In genomic region chr12:25395227-25395626, GRCh38 we compare ENCODE assay signal across 23 cellular contexts.
"Had no signal": no experiment of that assay in that cellular context is flagged by ENCODE, and none has a peak within 500 bp of the region (broad histone marks: within the 10 kb centered on the region; RNA-seq: fewer than 3 reads in every experiment).

No MANE protein-coding gene starts in this region.

- H3K9me3 ChIP-seq: colonic mucosa, esophagus muscularis mucosa, esophagus squamous epithelium, gastrocnemius medialis, gastroesophageal sphincter, heart left ventricle, heart right ventricle had no signal

- H3K36me3 ChIP-seq: colonic mucosa, esophagus muscularis mucosa, esophagus squamous epithelium, gastrocnemius medialis, gastroesophageal sphincter, heart left ventricle, heart right ventricle had no signal

- H3K27ac ChIP-seq: colonic mucosa, coronary artery, dorsolateral prefrontal cortex, epithelial cell of prostate, esophagus muscularis mucosa, esophagus squamous epithelium, foreskin keratinocyte, gastrocnemius medialis, gastroesophageal sphincter, heart left ventricle, heart right ventricle had no signal

- H3K4me1 ChIP-seq: colonic mucosa, esophagus muscularis mucosa, esophagus squamous epithelium, foreskin keratinocyte, gastrocnemius medialis, gastroesophageal sphincter, heart left ventricle, heart right ventricle had no signal

- H3K27me3 ChIP-seq: colonic mucosa, dorsolateral prefrontal cortex, esophagus muscularis mucosa, esophagus squamous epithelium, foreskin keratinocyte, gastrocnemius medialis, gastroesophageal sphincter, heart left ventricle, heart right ventricle had no signal

- ATAC-seq: effector memory CD8-positive, alpha-beta T cell; foreskin keratinocyte; gastrocnemius medialis; gastroesophageal sphincter; heart left ventricle; heart right ventricle had no signal

- DNase-seq: colonic mucosa; cortex of kidney; dermis blood vessel endothelial cell; dorsolateral prefrontal cortex; effector CD4-positive, alpha-beta T cell; effector CD8-positive, alpha-beta T cell; effector memory CD4-positive, alpha-beta T cell; effector memory CD8-positive, alpha-beta T cell; endodermal cell; erythroblast; esophagus squamous epithelium; foreskin fibroblast; foreskin keratinocyte; foreskin melanocyte; gastrocnemius medialis; glutamatergic neuron; head of caudate nucleus; heart left ventricle; heart right ventricle had no signal

- H3K4me3 ChIP-seq: colonic mucosa, coronary artery, dorsolateral prefrontal cortex, esophagus muscularis mucosa, esophagus squamous epithelium, gastrocnemius medialis, gastroesophageal sphincter, heart left ventricle, heart right ventricle had no signal
